28 cellular contexts compared by ENCODE assay signal in the genomic region with DNA sequence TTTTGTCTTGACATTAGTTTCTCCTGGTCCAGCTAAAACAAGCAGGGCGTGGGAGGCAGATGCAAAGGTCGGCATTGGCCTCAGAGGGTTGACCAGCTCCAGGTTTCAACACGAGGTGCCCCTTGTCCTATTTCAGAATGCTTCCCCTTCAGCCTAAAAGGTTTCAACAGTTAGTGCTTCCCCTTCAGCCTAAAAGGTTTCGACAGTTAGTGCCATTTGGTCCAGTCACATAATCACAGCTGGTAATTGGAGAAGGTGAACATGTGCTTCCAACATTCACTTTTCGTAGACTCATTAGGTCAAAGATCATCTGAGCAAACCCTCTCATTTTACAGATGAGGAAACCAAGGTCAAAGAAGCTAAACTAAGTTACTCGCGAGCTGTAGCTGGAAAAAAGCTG.
A peak's percentile ranks its signal among the peaks of the same experiment; 100 is the strongest.
DNase-seq lines count a peak whose midpoint lies in the region; ATAC-seq and TF ChIP-seq lines count a peak whose summit lies in the region.
"Had no signal": no experiment of that assay in that cellular context is flagged by ENCODE, and none has a peak within 500 bp of the region (broad histone marks: within the 10 kb centered on the region; RNA-seq: fewer than 3 reads in every experiment).

No MANE protein-coding gene starts in this region.

- H3K9me3 ChIP-seq in ovary: no peaks in the 10 kb centered on the region
- H3K9me3 ChIP-seq in BE2C: no peaks in the 10 kb centered on the region
- no peaks in the 10 kb centered on the region for H3K9me3 ChIP-seq in body of pancreas
- H3K9me3 ChIP-seq: gastrocnemius medialis, prostate gland, transverse colon had no signal

- H3K36me3 Mint-ChIP-seq in CD14-positive monocyte (no peaks in the 10 kb centered on the region), nephron progenitor cell (ENCODE audit: low read depth) (no peaks in the 10 kb centered on the region)
- H3K36me3 Mint-ChIP-seq: immature natural killer cell had no signal

- TF ChIP-seq POLR2A in ovary (IDR thresholded peaks at IDR 0.05) (no peak), body of pancreas (IDR thresholded peaks at IDR 0.05) (no peak)

- H3K27ac Mint-ChIP-seq in CD14-positive monocyte: peak overlapping the region in 6 of 7 donors; percentile 67 to 87 (median 78)
- H3K27ac Mint-ChIP-seq in nephron progenitor cell: peak overlapping the region; percentile 84
- H3K27ac Mint-ChIP-seq: activated CD8-positive, alpha-beta T cell treated with anti-CD3 and anti-CD28 coated beads for 36 hours; activated naive CD8-positive, alpha-beta T cell treated with anti-CD3 and anti-CD28 coated beads, Interleukin-2, amount 50 U/mL, for 24 hours; effector memory CD8-positive, alpha-beta T cell; H9; immature natural killer cell had no signal

- 85 to 90% (median 87%) methylated on average over 7 of the region's 7 CpGs for WGBS in ovary, 3 donors
- WGBS in body of pancreas, 2 donors: 82 to 85% methylated on average over 7 of the region's 7 CpGs

- DNase-seq in CD14-positive monocyte (ENCODE audit: low spot score): no peak
- DNase-seq in NOMO-1 (lab: John Stamatoyannopoulos, UW; ENCODE audit: unreplicated experiment in 2 of 2): peak; percentile 42 to 73
- DNase-seq in foreskin fibroblast: peak; percentile 47 to 57
- no peak for DNase-seq in nephron progenitor cell
- no peak for DNase-seq in ovary
- no peak for DNase-seq in BE2C
- DNase-seq in NCI-H748 treated with DMSO at 0.1 percent for 48 hours (lab: John Stamatoyannopoulos, UW): no peak
- no peak for DNase-seq in body of pancreas
- DNase-seq: activated CD4-positive, alpha-beta T cell treated with anti-CD3 and anti-CD28 coated beads for 1 hour; activated CD8-positive, alpha-beta T cell treated with anti-CD3 and anti-CD28 coated beads for 36 hours; activated effector memory CD4-positive, alpha-beta T cell treated with Interleukin-2 at 50 U/mL for 16 hours; activated naive CD8-positive, alpha-beta T cell treated with anti-CD3 and anti-CD28 coated beads, Interleukin-2, amount 50 U/mL, for 24 hours; activated T-cell treated with anti-CD3 and anti-CD28 coated beads for 4 hours; effector memory CD8-positive, alpha-beta T cell; gastrocnemius medialis; H9; hippocampal formation; immature natural killer cell; left ventricle myocardium superior; NCI-H2029 treated with DMSO at 0.1 percent for 48 hours; stimulated activated CD8-positive, alpha-beta memory T cell treated with anti-CD3 and anti-CD28 coated beads, Interleukin-4, amount 100 ng/mL, for 48 hours; T-helper 1 cell; transverse colon had no signal

- peaks cover 0 to 3% (median 0%) of the 10 kb centered on the region in 7 donors for H3K9me3 Mint-ChIP-seq in CD14-positive monocyte
- H3K9me3 Mint-ChIP-seq in nephron progenitor cell: peaks cover 8% of the 10 kb centered on the region
- H3K9me3 Mint-ChIP-seq: activated CD8-positive, alpha-beta T cell treated with anti-CD3 and anti-CD28 coated beads for 36 hours; activated naive CD8-positive, alpha-beta T cell treated with anti-CD3 and anti-CD28 coated beads, Interleukin-2, amount 50 U/mL, for 24 hours; effector memory CD8-positive, alpha-beta T cell; H9; immature natural killer cell had no signal

- no peak for TF ChIP-seq CTCF in CD14-positive monocyte (IDR thresholded peaks at IDR 0.05)
- TF ChIP-seq CTCF in foreskin fibroblast (IDR thresholded peaks at IDR 0.05; ENCODE audit: low read depth, low read length): no peak
- no peak for TF ChIP-seq CTCF in nephron progenitor cell (IDR thresholded peaks at IDR 0.05)
- no peak for TF ChIP-seq CTCF in ovary (IDR thresholded peaks at IDR 0.05)
- no peak for TF ChIP-seq CTCF in BE2C (IDR thresholded peaks at IDR 0.05; ENCODE audit: low read depth, low read length)
- TF ChIP-seq CTCF in body of pancreas (IDR thresholded peaks at IDR 0.05): no peak

- ATAC-seq in body of pancreas: no peak
- ATAC-seq: activated CD8-positive, alpha-beta T cell treated with anti-CD3 and anti-CD28 coated beads for 36 hours; activated naive CD8-positive, alpha-beta T cell treated with anti-CD3 and anti-CD28 coated beads, Interleukin-2, amount 50 U/mL, for 24 hours; effector memory CD8-positive, alpha-beta T cell; esophagus mucosa; gastrocnemius medialis; left ventricle myocardium superior; Panc1 had no signal

- no peak overlapping the region for H3K27ac ChIP-seq in ovary
- no peak overlapping the region for H3K27ac ChIP-seq in body of pancreas
- H3K27ac ChIP-seq: gastrocnemius medialis, HL-60, prostate gland, transverse colon had no signal

- no peak for TF ChIP-seq EP300 in ovary (IDR thresholded peaks at IDR 0.05)

- H3K27me3 ChIP-seq in ovary (no peaks in the 10 kb centered on the region), BE2C (no peaks in the 10 kb centered on the region), body of pancreas (no peaks in the 10 kb centered on the region)
- H3K27me3 ChIP-seq: gastrocnemius medialis, transverse colon had no signal

- no peak overlapping the region for H3K4me3 Mint-ChIP-seq in CD14-positive monocyte
- no peak overlapping the region for H3K4me3 Mint-ChIP-seq in nephron progenitor cell
- H3K4me3 Mint-ChIP-seq: activated CD8-positive, alpha-beta T cell treated with anti-CD3 and anti-CD28 coated beads for 36 hours; activated naive CD8-positive, alpha-beta T cell treated with anti-CD3 and anti-CD28 coated beads, Interleukin-2, amount 50 U/mL, for 24 hours; effector memory CD8-positive, alpha-beta T cell; H9; immature natural killer cell; neural crest cell had no signal

- H3K4me1 ChIP-seq in ovary (ENCODE audit: insufficient read depth) (no peaks in the 10 kb centered on the region), BE2C (no peaks in the 10 kb centered on the region), body of pancreas (no peaks in the 10 kb centered on the region)
- H3K4me1 ChIP-seq: prostate gland, transverse colon had no signal

- H3K36me3 ChIP-seq in ovary: no peaks in the 10 kb centered on the region
- H3K36me3 ChIP-seq in BE2C: no peaks in the 10 kb centered on the region
- H3K36me3 ChIP-seq in body of pancreas (replicated peaks in 1 of 2; ENCODE audit: insufficient read depth in 1 of 2, low read depth in 2 of 2): no peaks in the 10 kb centered on the region
- H3K36me3 ChIP-seq: gastrocnemius medialis, prostate gland, transverse colon had no signal

- H3K4me1 Mint-ChIP-seq in CD14-positive monocyte (peaks cover 30% of the 10 kb centered on the region), nephron progenitor cell (peaks cover 32% of the 10 kb centered on the region)
- H3K4me1 Mint-ChIP-seq: H9, immature natural killer cell had no signal

- H3K27me3 Mint-ChIP-seq in CD14-positive monocyte (ENCODE audit: low read depth in 3 of 3) (no peaks in the 10 kb centered on the region), nephron progenitor cell (ENCODE audit: low read depth, poor library complexity) (no peaks in the 10 kb centered on the region)
- H3K27me3 Mint-ChIP-seq: activated CD8-positive, alpha-beta T cell treated with anti-CD3 and anti-CD28 coated beads for 36 hours had no signal

- H3K4me3 ChIP-seq in foreskin fibroblast (ENCODE audit: low read depth in 1 of 2, low read length in 2 of 2) (no peak overlapping the region), ovary (no peak overlapping the region), BE2C (ENCODE audit: low read depth, low read length) (no peak overlapping the region), body of pancreas (no peak overlapping the region)
- H3K4me3 ChIP-seq: gastrocnemius medialis, prostate gland, transverse colon had no signal

- intact Hi-C loops in CD14-positive monocyte (cut with micrococcal nuclease): no loop called here
- intact Hi-C loops in ovary (cut with DNase I): no loop called here
- intact Hi-C loops in body of pancreas (cut with DNase I): no loop called here

Comparison
In these comparisons a context has a peak if more than half of its experiments do, and no peak if none do; other contexts are left out.
1. DNase-seq: peak in NOMO-1 (2 of 2) and foreskin fibroblast (2 of 2); none in CD14-positive monocyte (single experiment), nephron progenitor cell (single experiment), ovary (0 of 5), BE2C (single experiment), NCI-H748 treated with DMSO at 0.1 percent for 48 hours (single experiment) and body of pancreas (0 of 4).